ENCODE assay signal across 8 cellular contexts in the genomic region with DNA sequence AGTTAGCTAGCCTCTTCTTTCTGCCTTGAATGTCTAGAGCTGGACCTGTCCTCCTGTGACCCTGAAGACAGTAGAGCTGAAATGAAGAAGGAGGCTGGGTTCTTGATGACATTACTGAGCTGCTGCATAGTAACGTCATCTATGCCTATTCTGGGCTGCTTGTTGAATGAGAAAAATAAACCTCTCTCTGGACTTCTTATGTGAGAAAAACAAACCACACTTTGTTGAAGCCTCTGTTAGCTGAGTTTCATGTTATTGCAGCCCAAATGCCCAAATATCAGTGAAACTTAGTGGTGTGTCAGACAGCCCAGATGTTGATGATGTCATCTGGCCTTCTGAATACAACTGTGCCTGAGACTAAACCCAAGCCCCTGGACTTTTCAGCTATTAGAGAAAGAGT.
DNase-seq lines count a peak whose midpoint lies in the region; ATAC-seq and TF ChIP-seq lines count a peak whose summit lies in the region.
"Had no signal": no experiment of that assay in that cellular context is flagged by ENCODE, and none has a peak within 500 bp of the region (broad histone marks: within the 10 kb centered on the region; RNA-seq: fewer than 3 reads in every experiment).

No MANE protein-coding gene starts in this region.

- no peak for TF ChIP-seq CTCF in CD4-positive, alpha-beta T cell (IDR thresholded peaks at IDR 0.05)

- ATAC-seq in GM19372 (IDR thresholded peaks at IDR 0.05; ENCODE audit: low read depth, unreplicated experiment) (peak; percentile 80), HG02981 (IDR thresholded peaks at IDR 0.05; ENCODE audit: unreplicated experiment) (peak; percentile 79)
- ATAC-seq in CD4-positive, alpha-beta T cell (ENCODE audit: poor library complexity) = no peak

- no peaks in the 10 kb centered on the region for H3K9me3 Mint-ChIP-seq in CD4-positive, alpha-beta T cell

- POLR2A ChIA-PET in CD4-positive, alpha-beta T cell (lab: Charles Lee) = interaction anchor here (0.6 to 0.9 kb wide), 2 partner anchors 12 to 789 kb away, joined by 3 read pairs; no protein-coding TSS in a partner anchor

- H3K27me3 ChIP-seq in skeletal muscle satellite cell (ENCODE audit: control insufficient read depth, insufficient read depth, low read length) = no peaks in the 10 kb centered on the region
- peaks cover 7% of the 10 kb centered on the region for H3K27me3 ChIP-seq in CD4-positive, alpha-beta T cell (ENCODE audit: control insufficient read depth, insufficient read depth, low read length)

- H3K27ac Mint-ChIP-seq in CD4-positive, alpha-beta T cell = no peak overlapping the region

- intact Hi-C loops in CD4-positive, alpha-beta T cell (cut with DNase I, micrococcal nuclease) = loop anchor here in 1 of 2 experiments (10.0 kb wide), 1 partner anchor 455 kb away; no protein-coding TSS in a partner anchor

- H3K27ac ChIP-seq in angular gyrus (ENCODE audit: low read depth, low read length) = peak overlapping the region; percentile 80
- H3K27ac ChIP-seq in CD4-positive, alpha-beta T cell (ENCODE audit: low read depth, low read length) = no peak overlapping the region

- H3K4me3 Mint-ChIP-seq in CD4-positive, alpha-beta T cell = no peak overlapping the region

- peaks cover 24% of the 10 kb centered on the region for H3K4me1 ChIP-seq in skeletal muscle satellite cell (ENCODE audit: control insufficient read depth, insufficient read depth, low read length)

- DNase-seq in NCI-H1417 (lab: John Stamatoyannopoulos, UW) = no peak
- no peak for DNase-seq in NCI-H2029 treated with DMSO at 0.1 percent for 48 hours (lab: John Stamatoyannopoulos, UW)
- DNase-seq in CD4-positive, alpha-beta T cell = no peak
- DNase-seq: naive B cell had no signal

- H3K4me3 ChIP-seq in skeletal muscle satellite cell (ENCODE audit: low read length) = no peak overlapping the region

- CTCF ChIA-PET in CD4-positive, alpha-beta T cell (lab: Charles Lee) = interaction anchor here (1.5 kb wide), 1 partner anchor 655 kb away, joined by 4 read pairs; no protein-coding TSS in a partner anchor

- H3K27me3 Mint-ChIP-seq in CD4-positive, alpha-beta T cell = peaks cover 12% of the 10 kb centered on the region
- H3K27me3 Mint-ChIP-seq: naive B cell had no signal

- no peaks in the 10 kb centered on the region for H3K9me3 ChIP-seq in skeletal muscle satellite cell (replicated peaks; ENCODE audit: low read length)
- H3K9me3 ChIP-seq in CD4-positive, alpha-beta T cell (ENCODE audit: control insufficient read depth, low read length) = no peaks in the 10 kb centered on the region

- H3K36me3 Mint-ChIP-seq in CD4-positive, alpha-beta T cell (ENCODE audit: low read depth) = no peaks in the 10 kb centered on the region
- H3K36me3 Mint-ChIP-seq: naive B cell had no signal

- peak overlapping the region; percentile 28 for H3K9ac ChIP-seq in skeletal muscle satellite cell (ENCODE audit: low read depth, low read length)

- peak overlapping the region; percentile 49 for H3K4me2 ChIP-seq in skeletal muscle satellite cell (ENCODE audit: low read length)

- peaks cover 17% of the 10 kb centered on the region for H3K4me1 Mint-ChIP-seq in CD4-positive, alpha-beta T cell (ENCODE audit: low read depth)

- no peaks in the 10 kb centered on the region for H3K36me3 ChIP-seq in skeletal muscle satellite cell (ENCODE audit: insufficient read depth, low read length)
